ENCODE assay signal across 9 cellular contexts in genomic region chr7:99073839-99074446, GRCh38.
"Had no signal": no experiment of that assay in that cellular context is flagged by ENCODE, and none has a peak within 500 bp of the region (broad histone marks: within the 10 kb centered on the region; RNA-seq: fewer than 3 reads in every experiment).

No MANE protein-coding gene starts in this region.

- DNase-seq: H9, HCEC 1CT, HFFc6, IMR-90, KBM-7 had no signal

- H3K27ac ChIP-seq: HL-60, KMS-11 had no signal

- H3K4me2 ChIP-seq: GM23338, KMS-11 had no signal

- ATAC-seq: GM23338, HepG2 had no signal

- H2AFZ ChIP-seq: GM23338 had no signal

- H3K4me3 ChIP-seq: GM23338 had no signal
